22 cellular contexts compared by ENCODE assay signal in genomic region chr16:89265647-89266046, GRCh38. TPM values are rescaled to one million over a fixed set of nuclear protein-coding genes. Genes with fewer than 3 reads are reported as not detected.
DNase-seq lines count a peak whose midpoint lies in the region; ATAC-seq, FAIRE-seq and TF ChIP-seq lines count a peak whose summit lies in the region.
"Had no signal": no experiment of that assay in that cellular context is flagged by ENCODE, and none has a peak within 500 bp of the region (broad histone marks: within the 10 kb centered on the region; RNA-seq: fewer than 3 reads in every experiment).

No MANE protein-coding gene starts in this region.

- H3K4me1 Mint-ChIP-seq in activated naive CD8-positive, alpha-beta T cell treated with anti-CD3 and anti-CD28 coated beads for 36 hours: peaks cover 4% of the 10 kb centered on the region
- peaks cover 7% of the 10 kb centered on the region for H3K4me1 Mint-ChIP-seq in activated CD4-positive, alpha-beta T cell treated with anti-CD3 and anti-CD28 coated beads, Interleukin-2, amount 10 ng/mL, durations not matched to agents 7 days and 5 days
- H3K4me1 Mint-ChIP-seq: B cell had no signal

- 92 to 95% (median 94%) methylated on average over 7 to 21 of the region's 21 CpGs for WGBS in heart left ventricle, 4 donors

- H3K36me3 Mint-ChIP-seq in activated naive CD8-positive, alpha-beta T cell treated with anti-CD3 and anti-CD28 coated beads for 36 hours: peaks cover 8% of the 10 kb centered on the region
- peaks cover 22% of the 10 kb centered on the region for H3K36me3 Mint-ChIP-seq in activated CD4-positive, alpha-beta T cell treated with anti-CD3 and anti-CD28 coated beads, Interleukin-2, amount 10 ng/mL, durations not matched to agents 7 days and 5 days (ENCODE audit: low read depth)

- no TSS peak for BruUV-seq in Panc1 (replicated peaks; lab: Mats Ljungman, UMichigan)

- CTCF ChIA-PET in Panc1 (lab: Charles Lee): no interaction called here
- CTCF ChIA-PET in activated CD4-positive, alpha-beta T cell treated with anti-CD3 and anti-CD28 coated beads, Interleukin-2, amount 10 ng/mL, durations not matched to agents 7 days and 5 days (lab: Charles Lee): interaction anchor here (1.2 to 1.6 kb wide), 2 partner anchors 9 to 32 kb away, joined by 3 read pairs; no protein-coding TSS in a partner anchor

- H3K27me3 Mint-ChIP-seq in activated naive CD8-positive, alpha-beta T cell treated with anti-CD3 and anti-CD28 coated beads for 36 hours: no peaks in the 10 kb centered on the region
- H3K27me3 Mint-ChIP-seq in activated CD4-positive, alpha-beta T cell treated with anti-CD3 and anti-CD28 coated beads, Interleukin-2, amount 10 ng/mL, durations not matched to agents 7 days and 5 days: no peaks in the 10 kb centered on the region
- H3K27me3 Mint-ChIP-seq: B cell, IgD-negative memory B cell had no signal

- H3K4me1 ChIP-seq in heart left ventricle: no peaks in the 10 kb centered on the region
- H3K4me1 ChIP-seq in Panc1 (ENCODE audit: control insufficient read depth, insufficient read depth, low read length): peaks cover 31% of the 10 kb centered on the region
- H3K4me1 ChIP-seq in kidney (ENCODE audit: control insufficient read depth in 1 of 2, insufficient read depth in 1 of 2, low read depth in 1 of 2, low read length in 2 of 2): peaks cover 0 to 3% of the 10 kb centered on the region in 2 donors

- in situ Hi-C loops in Panc1 (cut with HindIII; ENCODE audit: low pct_unique_long_range_greater_than_20kb, low sequenced_read_pairs): no loop called here

- TF ChIP-seq CTCF in heart left ventricle (IDR thresholded peaks at IDR 0.05) (no peak), Panc1 (IDR thresholded peaks at IDR 0.05) (no peak), kidney (IDR thresholded peaks at IDR 0.05; ENCODE audit: borderline replicate concordance, extremely low read depth, insufficient read depth) (no peak)

- intact Hi-C loops in Right ventricle myocardium inferior (cut with DNase I): no loop called here
- intact Hi-C loops in heart left ventricle (cut with DNase I): no loop called here
- intact Hi-C loops in Panc1 (cut with micrococcal nuclease; ENCODE audit: unreplicated experiment): no loop called here
- intact Hi-C loops in kidney (cut with DNase I): no loop called here

- POLR2A ChIA-PET in Panc1 (lab: Charles Lee): no interaction called here
- POLR2A ChIA-PET in activated CD4-positive, alpha-beta T cell treated with anti-CD3 and anti-CD28 coated beads, Interleukin-2, amount 10 ng/mL, durations not matched to agents 7 days and 5 days (lab: Charles Lee): no interaction called here

- peaks cover 2% of the 10 kb centered on the region for H3K9me3 Mint-ChIP-seq in activated naive CD8-positive, alpha-beta T cell treated with anti-CD3 and anti-CD28 coated beads for 36 hours
- no peaks in the 10 kb centered on the region for H3K9me3 Mint-ChIP-seq in activated CD4-positive, alpha-beta T cell treated with anti-CD3 and anti-CD28 coated beads, Interleukin-2, amount 10 ng/mL, durations not matched to agents 7 days and 5 days

- peaks cover 3 to 46% (median 42%) of the 10 kb centered on the region in 9 donors for H3K36me3 ChIP-seq in heart left ventricle
- H3K36me3 ChIP-seq in Panc1 (ENCODE audit: control insufficient read depth, insufficient read depth, low read length): no peaks in the 10 kb centered on the region
- peaks cover 0 to 7% of the 10 kb centered on the region in 2 donors for H3K36me3 ChIP-seq in kidney (ENCODE audit: control insufficient read depth in 1 of 2, insufficient read depth in 2 of 2, low read length in 2 of 2)

- H3K4me3 ChIP-seq in heart left ventricle (no peak overlapping the region), Panc1 (ENCODE audit: low read depth in 2 of 2, low read length in 2 of 2) (no peak overlapping the region), kidney (ENCODE audit: low read length in 2 of 2) (no peak overlapping the region)

- H3K4me3 Mint-ChIP-seq in activated naive CD8-positive, alpha-beta T cell treated with anti-CD3 and anti-CD28 coated beads for 36 hours: no peak overlapping the region
- H3K4me3 Mint-ChIP-seq in activated CD4-positive, alpha-beta T cell treated with anti-CD3 and anti-CD28 coated beads, Interleukin-2, amount 10 ng/mL, durations not matched to agents 7 days and 5 days: no peak overlapping the region
- H3K4me3 Mint-ChIP-seq: B cell, CD14-positive monocyte, IgD-negative memory B cell had no signal

- H3K27ac ChIP-seq in heart left ventricle (no peak overlapping the region), Panc1 (ENCODE audit: low read length) (0 out of 2 replicates have a peak overlapping the region, but pooled peaks have one; percentile 12), kidney (ENCODE audit: low read depth in 2 of 2, low read length in 2 of 2) (no peak overlapping the region)

- H3K27me3 ChIP-seq in heart left ventricle (no peaks in the 10 kb centered on the region), Panc1 (ENCODE audit: control insufficient read depth, insufficient read depth, low read length) (no peaks in the 10 kb centered on the region)

- no peak for FAIRE-seq in kidney (lab: Jason Lieb, UNC)
- FAIRE-seq: A204.1, G401.6 had no signal

- peak; percentile 51 for DNase-seq in Right ventricle myocardium inferior (ENCODE audit: missing footprints)
- no peak for DNase-seq in heart left ventricle
- no peak for DNase-seq in Panc1 (ENCODE audit: low read depth, low spot score)
- DNase-seq in activated naive CD8-positive, alpha-beta T cell treated with anti-CD3 and anti-CD28 coated beads for 36 hours: no peak
- DNase-seq in kidney: peak; percentile 74
- no peak for DNase-seq in NCI-H524 treated with DMSO at 0.1 percent for 48 hours (lab: John Stamatoyannopoulos, UW)
- DNase-seq in NCI-H1092 treated with DMSO at 0.1 percent for 48 hours (lab: John Stamatoyannopoulos, UW): no peak
- no peak for DNase-seq in activated CD4-positive, alpha-beta T cell treated with anti-CD3 and anti-CD28 coated beads, Interleukin-2, amount 10 ng/mL, durations not matched to agents 7 days and 5 days
- DNase-seq: Karpas-422, MV-4-11, NCI-H1694, NCI-H2081, NCI-H2171, NCI-H345, NCI-H526, OCI-M1, SIG-M5 had no signal

- peak overlapping the region; percentile 25 for H3K27ac Mint-ChIP-seq in activated naive CD8-positive, alpha-beta T cell treated with anti-CD3 and anti-CD28 coated beads for 36 hours
- H3K27ac Mint-ChIP-seq in activated CD4-positive, alpha-beta T cell treated with anti-CD3 and anti-CD28 coated beads, Interleukin-2, amount 10 ng/mL, durations not matched to agents 7 days and 5 days: no peak overlapping the region
- H3K27ac Mint-ChIP-seq: B cell, IgD-negative memory B cell had no signal

- H3K9ac ChIP-seq in kidney (ENCODE audit: low read length in 2 of 2): no peak overlapping the region

- TF ChIP-seq POLR2A in heart left ventricle (IDR thresholded peaks at IDR 0.05): no peak

- H3K9me3 ChIP-seq in heart left ventricle: peaks cover 0 to 10% (median 0%) of the 10 kb centered on the region in 12 donors
- no peaks in the 10 kb centered on the region for H3K9me3 ChIP-seq in Panc1 (ENCODE audit: control insufficient read depth, insufficient read depth, low read depth, low read length)
- no peaks in the 10 kb centered on the region for H3K9me3 ChIP-seq in kidney (ENCODE audit: control insufficient read depth in 1 of 2, low read length in 2 of 2)

- ATAC-seq in Right ventricle myocardium inferior (no peak), heart left ventricle (no peak), Panc1 (no peak; the same call in 1 of the 2 replicates)

RNA-seq across cellular contexts. Expression of gene ZNF778, which starts 48.1 kb away (rescaled TPM):
- total RNA-seq in Right ventricle myocardium inferior (6.9 TPM), heart left ventricle (10 to 100 TPM in 4 of 9 donors, 1 to 10 TPM in 5; 6.9 to 14.6 (median 9.9) TPM), Panc1 (2021; ENCODE audit: unreplicated experiment) (15.0 TPM), kidney (12.7 TPM)
- polyA plus RNA-seq in heart left ventricle (1 to 10 TPM; 1.6 to 5.4 TPM), kidney (ENCODE audit: insufficient read depth, low read depth, low replicate concordance) (2.2 TPM)
- polyA plus RNA-seq in Panc1 (2012; ENCODE audit: insufficient read length): 4.9 TPM
- total RNA-seq in activated naive CD8-positive, alpha-beta T cell treated with anti-CD3 and anti-CD28 coated beads for 36 hours: 1 to 10 TPM; 8.9 to 9.6 TPM
- 1 to 10 TPM; 8.3 to 9.2 TPM for total RNA-seq in activated CD4-positive, alpha-beta T cell treated with anti-CD3 and anti-CD28 coated beads, Interleukin-2, amount 10 ng/mL, durations not matched to agents 7 days and 5 days

Comparison
In these comparisons a context has a peak if more than half of its experiments do, and no peak if none do; other contexts are left out.
1. DNase-seq: peak in Right ventricle myocardium inferior (single experiment) and kidney (single experiment); none in heart left ventricle (0 of 5), Panc1 (single experiment), activated naive CD8-positive, alpha-beta T cell treated with anti-CD3 and anti-CD28 coated beads for 36 hours (single experiment), NCI-H524 treated with DMSO at 0.1 percent for 48 hours (single experiment), NCI-H1092 treated with DMSO at 0.1 percent for 48 hours (single experiment) and activated CD4-positive, alpha-beta T cell treated with anti-CD3 and anti-CD28 coated beads, Interleukin-2, amount 10 ng/mL, durations not matched to agents 7 days and 5 days (single experiment).